Comparison of ENCODE assay signal across 1 cellular context in the genomic region with DNA sequence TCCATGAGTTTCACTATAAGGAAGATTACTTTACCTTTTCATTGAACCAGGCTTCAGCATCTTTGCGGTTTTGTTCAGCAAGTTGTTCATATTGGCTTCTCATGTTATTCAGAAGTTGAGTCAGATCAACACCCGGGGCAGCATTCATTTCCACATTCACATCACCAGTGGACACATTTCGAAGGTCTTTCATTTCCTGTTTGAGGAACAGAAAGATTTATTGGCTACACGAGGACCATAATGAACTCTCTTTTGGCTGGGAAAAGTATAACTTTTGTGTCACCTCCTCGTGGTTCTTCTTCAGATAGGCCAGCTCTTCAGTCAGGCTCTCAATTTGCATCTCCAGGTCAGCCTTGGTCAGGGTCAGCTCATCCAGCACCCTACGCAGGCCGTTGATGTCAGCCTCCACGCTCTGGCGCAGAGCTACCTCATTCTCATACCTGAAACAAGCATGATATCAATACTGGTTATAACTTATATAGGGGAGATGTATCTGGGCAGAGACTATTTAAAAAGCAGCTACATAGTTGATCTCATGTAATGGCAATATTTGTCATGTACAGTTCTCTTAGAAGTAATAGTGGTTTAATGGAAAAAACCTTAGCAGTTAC.
TF ChIP-seq lines count a peak whose summit lies in the region.

No MANE protein-coding gene starts in this region.

TF ChIP-seq in A549, 52 proteins besides CTCF, POLR2A, EP300 and RAD21:
- TF ChIP-seq KDM5A (IDR thresholded peaks at IDR 0.05): no peak
- no peak for TF ChIP-seq FOSL2 (IDR thresholded peaks at IDR 0.05)
- no peak for TF ChIP-seq FOSL2 (CRISPR knock-in tag; IDR thresholded peaks at IDR 0.05)
- no peak for TF ChIP-seq HEYL (CRISPR knock-in tag; IDR thresholded peaks at IDR 0.05)
- no peak for TF ChIP-seq TP53 (CRISPR knock-in tag; IDR thresholded peaks at IDR 0.05)
- no peak for TF ChIP-seq SMC3 (IDR thresholded peaks at IDR 0.05)
- TF ChIP-seq, protein P1, sequence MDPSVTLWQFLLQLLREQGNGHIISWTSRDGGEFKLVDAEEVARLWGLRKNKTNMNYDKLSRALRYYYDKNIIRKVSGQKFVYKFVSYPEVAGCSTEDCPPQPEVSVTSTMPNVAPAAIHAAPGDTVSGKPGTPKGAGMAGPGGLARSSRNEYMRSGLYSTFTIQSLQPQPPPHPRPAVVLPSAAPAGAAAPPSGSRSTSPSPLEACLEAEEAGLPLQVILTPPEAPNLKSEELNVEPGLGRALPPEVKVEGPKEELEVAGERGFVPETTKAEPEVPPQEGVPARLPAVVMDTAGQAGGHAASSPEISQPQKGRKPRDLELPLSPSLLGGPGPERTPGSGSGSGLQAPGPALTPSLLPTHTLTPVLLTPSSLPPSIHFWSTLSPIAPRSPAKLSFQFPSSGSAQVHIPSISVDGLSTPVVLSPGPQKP (IDR thresholded peaks at IDR 0.05; ENCODE audit: low read depth, low read length): no peak
